ENCODE assay signal across 8 cellular contexts in genomic region chr1:93345633-93346471, GRCh38. TPM values are rescaled to one million over a fixed set of nuclear protein-coding genes. Genes with fewer than 3 reads are reported as not detected.
DNase-seq lines count a peak whose midpoint lies in the region; ATAC-seq and TF ChIP-seq lines count a peak whose summit lies in the region.

Gene DR1 (plus strand): TSS chr1:93345907. CDS start chr1:93346646, 739 bp downstream.

- no peak for TF ChIP-seq CTCF in AG09309 (IDR thresholded peaks at IDR 0.05; ENCODE audit: control insufficient read depth, insufficient read depth, low read depth, low read length, missing control alignments)

- H3K4me3 ChIP-seq in AG09309 (ENCODE audit: control insufficient read depth, low read depth, low read length), result peak within 1 kb of the TSS; percentile 85

- TF ChIP-seq POLR2A in GM18951 (IDR thresholded peaks at IDR 0.05; ENCODE audit: extremely low read depth, insufficient read depth, insufficient read length), result peak; percentile 94

- no peaks in the 10 kb centered on the region for H3K9me3 Mint-ChIP-seq in immature natural killer cell

- peak within 1 kb of the TSS; percentile 96 to 100 (median 99) for H3K27ac Mint-ChIP-seq in immature natural killer cell

- peaks cover 0 to 6% (median 0%) of the 10 kb centered on the region in 3 donors for H3K36me3 Mint-ChIP-seq in immature natural killer cell

- ATAC-seq in HG03175 (IDR thresholded peaks at IDR 0.05; ENCODE audit: unreplicated experiment), result peak; percentile 75

- H3K4me3 Mint-ChIP-seq in immature natural killer cell, result peak within 1 kb of the TSS; percentile 92 to 100 (median 99)

- peaks cover 9 to 21% (median 14%) of the 10 kb centered on the region in 3 donors for H3K27me3 Mint-ChIP-seq in immature natural killer cell (ENCODE audit: low read depth in 3 of 3)

- in situ Hi-C loops in GM18951 (cut with MboI; ENCODE audit: low sequenced_read_pairs, unreplicated experiment), result no loop called here

- peak within 1 kb of the TSS; percentile 83 for H3K27ac ChIP-seq in caudate nucleus (ENCODE audit: low read depth, low read length)

- peaks cover 49 to 53% of the 10 kb centered on the region in 2 donors for H3K4me1 Mint-ChIP-seq in immature natural killer cell

- peak; percentile 81 for DNase-seq in AG09309 (ENCODE audit: low read depth)
- peak; percentile 87 for DNase-seq in NCI-H226
- peak; percentile 82 to 86 (median 84) for DNase-seq in activated CD4-positive, CD25-positive, alpha-beta regulatory T cell (lab: John Stamatoyannopoulos, UW)
- peak in 60 of 61 donors; percentile 57 to 95 (median 88) for DNase-seq in caudate nucleus (lab: John Stamatoyannopoulos, UW)
- peak; percentile 88 to 89 (median 89) for DNase-seq in immature natural killer cell
- DNase-seq in smooth muscle cell of the brain vasculature (ENCODE audit: low read depth, low spot score), result peak; percentile 66

RNA-seq across cellular contexts. Expression of gene DR1, which starts in this region (rescaled TPM):
- 10 to 100 TPM; 48.0 to 87.9 (median 80.5) TPM for polyA plus RNA-seq in immature natural killer cell

Comparison
In these comparisons a context has a peak if more than half of its experiments do, and no peak if none do; other contexts are left out.
1. Peak in every context shown above with its lines: DNase-seq, ATAC-seq, H3K4me3 ChIP-seq and H3K27ac ChIP-seq.